14 cellular contexts compared by ENCODE assay signal in the genomic region with DNA sequence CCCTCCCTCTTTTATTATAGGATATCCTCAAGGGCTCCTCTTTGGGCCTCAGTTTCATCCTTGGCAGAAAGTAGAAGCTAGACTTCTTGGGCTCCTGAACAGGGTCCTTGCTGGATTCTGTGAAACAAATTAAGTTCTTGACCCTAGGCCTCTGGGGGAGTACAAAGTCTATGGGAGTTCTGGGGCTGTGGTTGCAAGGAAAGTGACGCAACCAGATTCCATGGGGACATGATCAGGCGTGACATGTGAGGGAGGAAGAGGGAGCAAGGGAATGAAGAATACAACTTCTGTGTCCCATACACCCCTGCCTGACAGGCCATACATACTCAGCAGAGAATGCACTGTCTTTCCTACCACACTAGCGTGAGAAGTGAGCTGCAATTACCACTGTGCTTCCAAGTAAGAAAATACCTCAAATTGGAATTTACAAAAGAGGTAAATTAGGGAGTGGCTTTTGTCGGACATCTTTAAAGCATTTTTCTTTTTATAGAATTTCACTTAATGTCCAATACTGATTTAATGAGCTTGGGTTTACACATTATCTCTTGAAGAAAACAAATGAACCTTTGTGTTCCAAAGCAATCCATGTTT. TPM values are rescaled to one million over a fixed set of nuclear protein-coding genes. Genes with fewer than 3 reads are reported as not detected.
DNase-seq lines count a peak whose midpoint lies in the region; ATAC-seq, FAIRE-seq and TF ChIP-seq lines count a peak whose summit lies in the region.
"Had no signal": no experiment of that assay in that cellular context is flagged by ENCODE, and none has a peak within 500 bp of the region (broad histone marks: within the 10 kb centered on the region; RNA-seq: fewer than 3 reads in every experiment).

No MANE protein-coding gene starts in this region.

- TF ChIP-seq CTCF in heart right ventricle (IDR thresholded peaks at IDR 0.05) (no peak), right atrium auricular region (IDR thresholded peaks at IDR 0.05) (no peak), epithelial cell of proximal tubule (conservative IDR thresholded peaks at IDR 0.05; ENCODE audit: low read depth, low read length) (no peak), vagina (IDR thresholded peaks at IDR 0.05) (no peak)

- H3K4me1 ChIP-seq in heart right ventricle (peaks cover 16 to 75% (median 62%) of the 10 kb centered on the region in 9 donors), right atrium auricular region (peaks cover 0 to 47% of the 10 kb centered on the region in 2 donors), mucosa of stomach (ENCODE audit: control insufficient read depth, insufficient read depth, low read length) (peaks cover 73% of the 10 kb centered on the region), vagina (peaks cover 74% of the 10 kb centered on the region)

- DNase-seq in heart right ventricle = peak in 1 of 2 donors; percentile 26
- no peak for DNase-seq in right atrium auricular region (ENCODE audit: low spot score)
- DNase-seq in epithelial cell of proximal tubule (ENCODE audit: low read depth) = no peak
- DNase-seq in vagina (ENCODE audit: extremely low spot score in 2 of 2) = no peak
- no peak for DNase-seq in NCI-H82 (lab: John Stamatoyannopoulos, UW)
- no peak for DNase-seq in GM12891 (ENCODE audit: insufficient read length, low spot score)
- DNase-seq in NCI-H1694 treated with DMSO at 0.1 percent for 48 hours (lab: John Stamatoyannopoulos, UW) = no peak
- DNase-seq: activated T-cell treated with anti-CD3 and anti-CD28 coated beads for 4 hours, mesendoderm, NCI-H146 had no signal

- H3K27ac ChIP-seq in heart right ventricle = peak overlapping the region in 6 of 10 donors; percentile 10 to 79 (median 36)
- no peak overlapping the region for H3K27ac ChIP-seq in right atrium auricular region
- H3K27ac ChIP-seq in vagina = peak overlapping the region; percentile 78
- H3K27ac ChIP-seq: VCaP had no signal

- 78 to 84% methylated on average over 4 of the region's 4 CpGs for WGBS in heart right ventricle, 2 donors

- H3K4me3 ChIP-seq in heart right ventricle (no peak overlapping the region), right atrium auricular region (no peak overlapping the region), epithelial cell of proximal tubule (ENCODE audit: low read depth, low read length) (peak overlapping the region; percentile 71), mucosa of stomach (ENCODE audit: low read length) (no peak overlapping the region), vagina (peak overlapping the region in 1 of 2 donors; percentile 70)

- no peak for FAIRE-seq in GM12891 (lab: Jason Lieb, UNC)
- FAIRE-seq: frontal cortex, HTR-8/SVneo had no signal

- peak in 1 of 8 donors; percentile 2 for ATAC-seq in heart right ventricle

- H3K36me3 ChIP-seq in heart right ventricle (peaks cover 0 to 23% (median 0%) of the 10 kb centered on the region in 9 donors), right atrium auricular region (no peaks in the 10 kb centered on the region), mucosa of stomach (ENCODE audit: control insufficient read depth, insufficient read depth, low read length) (no peaks in the 10 kb centered on the region), vagina (no peaks in the 10 kb centered on the region)

- TF ChIP-seq POLR2A in vagina (IDR thresholded peaks at IDR 0.05) (no peak), GM12891 (IDR thresholded peaks at IDR 0.05; ENCODE audit: low read depth, low read length) (no peak)

- H3K9me3 ChIP-seq in heart right ventricle (no peaks in the 10 kb centered on the region), right atrium auricular region (no peaks in the 10 kb centered on the region), mucosa of stomach (ENCODE audit: control insufficient read depth, low read length) (no peaks in the 10 kb centered on the region), vagina (no peaks in the 10 kb centered on the region)

- H3K27me3 ChIP-seq in heart right ventricle (no peaks in the 10 kb centered on the region), right atrium auricular region (no peaks in the 10 kb centered on the region), mucosa of stomach (ENCODE audit: control insufficient read depth, insufficient read depth, low read length) (no peaks in the 10 kb centered on the region), vagina (no peaks in the 10 kb centered on the region)

- peak overlapping the region; percentile 7 for H3K9ac ChIP-seq in mucosa of stomach (ENCODE audit: low read length)

- intact Hi-C loops in heart right ventricle (cut with DNase I) (no loop called here), vagina (cut with DNase I) (no loop called here)

TF ChIP-seq in GM12891, 5 proteins besides CTCF, POLR2A, EP300 and RAD21:
- TF ChIP-seq SPI1 (IDR thresholded peaks at IDR 0.05; ENCODE audit: low read depth, low read length) (no peak), POLR2AphosphoS5 (IDR thresholded peaks at IDR 0.05; ENCODE audit: low read depth, low read length) (no peak), TAF1 (IDR thresholded peaks at IDR 0.05; ENCODE audit: low read depth, low read length) (no peak), PAX5 (IDR thresholded peaks at IDR 0.05; ENCODE audit: insufficient read depth, low read length, severe bottlenecking) (no peak), POU2F2 (IDR thresholded peaks at IDR 0.05; ENCODE audit: low read depth, low read length) (no peak)

RNA-seq across cellular contexts. Expression of a gene that starts 38.7 kb away (rescaled TPM):
- total RNA-seq in heart right ventricle (10 to 100 TPM in 5 of 10 donors, 1 to 10 TPM in 5; 6.5 to 18.8 (median 9.7) TPM), right atrium auricular region (1 to 10 TPM; 7.5 to 9.8 TPM), epithelial cell of proximal tubule (26.5 and 30.5 TPM in 2 replicates), vagina (120 TPM)
- 10 to 100 TPM in 1 of 2 donors, 1 to 10 TPM in 1; 6.0 to 12.1 TPM for polyA plus RNA-seq in heart right ventricle
- polyA plus RNA-seq in GM12891 (2012; ENCODE audit: low read depth, missing spikeins) = 15.7 TPM

RNA-seq across cellular contexts. Expression of a gene that starts 41.5 kb away (rescaled TPM):
- total RNA-seq in heart right ventricle (10 to 100 TPM in 9 of 10 donors, 1 to 10 TPM in 1; 3.6 to 28.6 (median 17.6) TPM), right atrium auricular region (10 to 100 TPM; 14.6 to 17.6 TPM), epithelial cell of proximal tubule (2.6 and 11.8 TPM in 2 replicates), vagina (32.4 TPM)
- 1 to 10 TPM; 3.7 to 7.9 TPM for polyA plus RNA-seq in heart right ventricle
- 5.3 TPM for polyA plus RNA-seq in GM12891 (2012; ENCODE audit: low read depth, missing spikeins)

Comparison
In these comparisons a context has a peak if more than half of its experiments do, and no peak if none do; other contexts are left out.
1. H3K27ac ChIP-seq: peak in heart right ventricle (6 of 10) and vagina (single experiment); none in right atrium auricular region (0 of 2).